ENCODE assay signal across 18 cellular contexts in the genomic region with DNA sequence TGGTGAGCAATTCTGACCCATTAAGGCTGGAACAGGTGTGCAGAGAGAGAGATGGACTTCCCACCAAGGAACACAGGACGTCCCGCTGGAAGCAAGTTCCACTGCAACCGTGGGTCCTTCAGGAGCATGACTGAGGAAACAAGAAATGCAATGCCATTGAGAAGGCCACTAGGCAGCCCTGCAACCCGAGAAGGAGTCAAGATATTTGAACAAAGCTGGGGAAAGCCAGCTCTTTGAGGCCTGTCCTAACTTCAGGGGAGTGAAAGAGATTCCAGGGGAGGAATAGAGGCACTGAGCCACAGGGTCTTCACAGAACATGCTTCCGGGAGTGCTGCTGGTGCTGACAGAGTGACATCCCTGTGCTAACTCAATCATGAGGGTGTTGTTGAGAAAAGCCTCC.
DNase-seq lines count a peak whose midpoint lies in the region; ATAC-seq, FAIRE-seq and TF ChIP-seq lines count a peak whose summit lies in the region.
"Had no signal": no experiment of that assay in that cellular context is flagged by ENCODE, and none has a peak within 500 bp of the region (broad histone marks: within the 10 kb centered on the region; RNA-seq: fewer than 3 reads in every experiment).

No MANE protein-coding gene starts in this region.

- TF ChIP-seq CTCF in GM23338 (conservative IDR thresholded peaks at IDR 0.05; ENCODE audit: low read depth in 2 of 2) (no peak), endodermal cell (conservative IDR thresholded peaks at IDR 0.05) (no peak), nephron progenitor cell (IDR thresholded peaks at IDR 0.05) (no peak), osteocyte (IDR thresholded peaks at IDR 0.05) (no peak), PC-3 (conservative IDR thresholded peaks at IDR 0.05; ENCODE audit: low read depth, low read length) (no peak)

- H3K4me3 ChIP-seq in GM23338 = no peak overlapping the region
- H3K4me3 ChIP-seq in endodermal cell (ENCODE audit: low read length) = no peak overlapping the region
- no peak overlapping the region for H3K4me3 ChIP-seq in PC-3 (ENCODE audit: low read length)
- H3K4me3 ChIP-seq: BLaER1 treated with 17β-estradiol and CSF1 and Interleukin-3, amounts not matched to agents 10 nM and 100 nM had no signal

- ATAC-seq in GM23338 (peak; percentile 52), PC-3 (no peak), GM19351 (IDR thresholded peaks at IDR 0.05; ENCODE audit: unreplicated experiment) (no peak)
- ATAC-seq: CD8-positive, alpha-beta T cell; HepG2 had no signal

- no peak overlapping the region for H3K9ac ChIP-seq in endodermal cell (ENCODE audit: extremely low read depth, low read length, poor library complexity, severe bottlenecking)
- no peak overlapping the region for H3K9ac ChIP-seq in PC-3 (ENCODE audit: low read length)
- H3K9ac ChIP-seq: BLaER1 treated with 17β-estradiol and CSF1 and Interleukin-3, amounts not matched to agents 10 nM and 100 nM had no signal

- TF ChIP-seq POLR2A in GM12891 (IDR thresholded peaks at IDR 0.05; ENCODE audit: low read depth, low read length) = no peak

- no peak overlapping the region for H3K27ac Mint-ChIP-seq in GM23338
- H3K27ac Mint-ChIP-seq in endodermal cell = no peak overlapping the region
- H3K27ac Mint-ChIP-seq in nephron progenitor cell = peak overlapping the region; percentile 95
- H3K27ac Mint-ChIP-seq in osteocyte (ENCODE audit: unreplicated experiment) = no peak overlapping the region
- H3K27ac Mint-ChIP-seq: B cell; CD8-positive, alpha-beta T cell; H9; IgD-negative memory B cell had no signal

- WGBS in endodermal cell (ENCODE audit: insufficient coverage in 1 of 2, insufficient read length in 1 of 2), 2 experiments = 76 to 85% methylated on average over 4 to 5 of the region's 5 CpGs

- H3K4me3 Mint-ChIP-seq in GM23338 (no peak overlapping the region), endodermal cell (no peak overlapping the region), nephron progenitor cell (no peak overlapping the region), osteocyte (ENCODE audit: unreplicated experiment) (no peak overlapping the region)
- H3K4me3 Mint-ChIP-seq: B cell; CD8-positive, alpha-beta T cell; H9; IgD-negative memory B cell had no signal

- peaks cover 2% of the 10 kb centered on the region for H3K27me3 Mint-ChIP-seq in GM23338 (ENCODE audit: insufficient read depth, low read depth, poor library complexity)
- no peaks in the 10 kb centered on the region for H3K27me3 Mint-ChIP-seq in endodermal cell (ENCODE audit: insufficient read depth)
- H3K27me3 Mint-ChIP-seq in nephron progenitor cell (ENCODE audit: low read depth, poor library complexity) = no peaks in the 10 kb centered on the region
- H3K27me3 Mint-ChIP-seq in osteocyte (ENCODE audit: unreplicated experiment) = peaks cover 6% of the 10 kb centered on the region

- peaks cover 16% of the 10 kb centered on the region for H3K4me1 Mint-ChIP-seq in GM23338
- H3K4me1 Mint-ChIP-seq in endodermal cell = no peaks in the 10 kb centered on the region
- H3K4me1 Mint-ChIP-seq in nephron progenitor cell = peaks cover 18% of the 10 kb centered on the region
- no peaks in the 10 kb centered on the region for H3K4me1 Mint-ChIP-seq in osteocyte (ENCODE audit: unreplicated experiment)
- H3K4me1 Mint-ChIP-seq: B cell, IgD-negative memory B cell had no signal

- H3K79me2 ChIP-seq in GM23338 (replicated peaks; ENCODE audit: insufficient read depth) (no peaks in the 10 kb centered on the region), PC-3 (ENCODE audit: low read length) (no peaks in the 10 kb centered on the region)

- H3K9me3 ChIP-seq in endodermal cell (ENCODE audit: control insufficient read depth, low read length) (no peaks in the 10 kb centered on the region), PC-3 (ENCODE audit: low read length) (no peaks in the 10 kb centered on the region)
- H3K9me3 ChIP-seq: BLaER1 treated with 17β-estradiol and CSF1 and Interleukin-3, amounts not matched to agents 10 nM and 100 nM had no signal

- no peak overlapping the region for H3K27ac ChIP-seq in GM23338 (ENCODE audit: low read depth)
- H3K27ac ChIP-seq in endodermal cell (ENCODE audit: low read depth, low read length) = no peak overlapping the region
- no peak overlapping the region for H3K27ac ChIP-seq in PC-3 (ENCODE audit: low read length)
- H3K27ac ChIP-seq: BLaER1 treated with 17β-estradiol and CSF1 and Interleukin-3, amounts not matched to agents 10 nM and 100 nM had no signal

- H3F3A ChIP-seq in GM23338 (replicated peaks; ENCODE audit: low read depth) = no peaks in the 10 kb centered on the region
- H3F3A ChIP-seq in PC-3 (ENCODE audit: low read length, unreplicated experiment) = no peaks in the 10 kb centered on the region

- H3K4me2 ChIP-seq in GM23338 = no peak overlapping the region
- H3K4me2 ChIP-seq in PC-3 (ENCODE audit: low read length) = no peak overlapping the region
- H3K4me2 ChIP-seq: BLaER1 treated with 17β-estradiol and CSF1 and Interleukin-3, amounts not matched to agents 10 nM and 100 nM had no signal

- H3K9me2 ChIP-seq in GM23338 (ENCODE audit: insufficient read depth) (0 out of 2 replicates have a peak, but pooled peaks cover 8% of the 10 kb centered on the region), PC-3 (replicated peaks; ENCODE audit: low read length) (no peaks in the 10 kb centered on the region)

- no peaks in the 10 kb centered on the region; the same call in 1 of the 2 replicates for H3K4me1 ChIP-seq in GM23338 (ENCODE audit: insufficient read depth)
- H3K4me1 ChIP-seq in endodermal cell (ENCODE audit: control insufficient read depth, insufficient read depth, low read length) = no peaks in the 10 kb centered on the region
- no peaks in the 10 kb centered on the region for H3K4me1 ChIP-seq in PC-3 (ENCODE audit: insufficient read depth, low read length)
- H3K4me1 ChIP-seq: BLaER1 treated with 17β-estradiol and CSF1 and Interleukin-3, amounts not matched to agents 10 nM and 100 nM had no signal

- 0 out of 3 replicates have a peak, but pooled peaks cover 2% of the 10 kb centered on the region for H3K9me3 Mint-ChIP-seq in GM23338
- H3K9me3 Mint-ChIP-seq in endodermal cell = peaks cover 2% of the 10 kb centered on the region
- H3K9me3 Mint-ChIP-seq in nephron progenitor cell = peaks cover 10% of the 10 kb centered on the region
- no peaks in the 10 kb centered on the region for H3K9me3 Mint-ChIP-seq in osteocyte (ENCODE audit: unreplicated experiment)
- H3K9me3 Mint-ChIP-seq: CD8-positive, alpha-beta T cell; H9 had no signal

- no peak for FAIRE-seq in GM12891 (lab: Jason Lieb, UNC)
- FAIRE-seq: G401.6, GM12892, GM18507, HepG2 had no signal

- no peak for DNase-seq in GM23338 (ENCODE audit: low spot score)
- DNase-seq in endodermal cell = peak; percentile 48
- no peak for DNase-seq in nephron progenitor cell
- DNase-seq in osteocyte (ENCODE audit: extremely low spot score, unreplicated experiment) = peak; percentile 65
- DNase-seq in GM12891 (ENCODE audit: insufficient read length, low spot score) = no peak
- no peak for DNase-seq in PC-3
- DNase-seq in NOMO-1 (lab: John Stamatoyannopoulos, UW; ENCODE audit: unreplicated experiment in 2 of 2) = no peak
- DNase-seq: CD8-positive, alpha-beta T cell; GOT3; H9 had no signal

- H4K20me1 ChIP-seq in GM23338 (replicated peaks; ENCODE audit: insufficient read depth) (no peaks in the 10 kb centered on the region), PC-3 (ENCODE audit: low read length) (no peaks in the 10 kb centered on the region)
- H4K20me1 ChIP-seq: BLaER1 treated with 17β-estradiol and CSF1 and Interleukin-3, amounts not matched to agents 10 nM and 100 nM had no signal

- H3K36me3 Mint-ChIP-seq in GM23338 (ENCODE audit: low read depth) = peaks cover 4% of the 10 kb centered on the region; the same call in 1 of the 3 replicates
- H3K36me3 Mint-ChIP-seq in endodermal cell (ENCODE audit: low read depth) = no peaks in the 10 kb centered on the region
- H3K36me3 Mint-ChIP-seq in nephron progenitor cell (ENCODE audit: low read depth) = no peaks in the 10 kb centered on the region
- no peaks in the 10 kb centered on the region for H3K36me3 Mint-ChIP-seq in osteocyte (ENCODE audit: unreplicated experiment)
- H3K36me3 Mint-ChIP-seq: CD8-positive, alpha-beta T cell; IgD-negative memory B cell had no signal

- H3K27me3 ChIP-seq in GM23338 (ENCODE audit: insufficient read depth) (no peaks in the 10 kb centered on the region), endodermal cell (ENCODE audit: control insufficient read depth, insufficient read depth, low read length, poor library complexity, severe bottlenecking) (no peaks in the 10 kb centered on the region), PC-3 (ENCODE audit: low read length) (peaks cover 64% of the 10 kb centered on the region)
- H3K27me3 ChIP-seq: BLaER1 treated with 17β-estradiol and CSF1 and Interleukin-3, amounts not matched to agents 10 nM and 100 nM had no signal

- no peaks in the 10 kb centered on the region for H3K36me3 ChIP-seq in GM23338 (ENCODE audit: insufficient read depth)
- no peaks in the 10 kb centered on the region for H3K36me3 ChIP-seq in endodermal cell (ENCODE audit: control insufficient read depth, insufficient read depth, low read length)
- H3K36me3 ChIP-seq in PC-3 (ENCODE audit: low read depth, low read length) = no peaks in the 10 kb centered on the region
- H3K36me3 ChIP-seq: BLaER1 treated with 17β-estradiol and CSF1 and Interleukin-3, amounts not matched to agents 10 nM and 100 nM had no signal

- H2AFZ ChIP-seq in GM23338 (0 out of 2 replicates have a peak overlapping the region, but pooled peaks have one; percentile 2), PC-3 (ENCODE audit: low read length) (no peak overlapping the region)

- BruUV-seq in PC-3 (replicated peaks; lab: Mats Ljungman, UMichigan) = no TSS peak

- CTCF ChIA-PET in PC-3 (lab: Charles Lee) = no interaction called here

- POLR2A ChIA-PET in PC-3 (lab: Charles Lee; ENCODE audit: unreplicated experiment) = no interaction called here

- intact Hi-C loops in PC-3 (cut with micrococcal nuclease) = no loop called here

TF ChIP-seq in GM23338, 12 proteins besides CTCF, POLR2A, EP300 and RAD21 (continues in another document):
- no peak for TF ChIP-seq CREB1 (CRISPR knock-in tag; IDR thresholded peaks at IDR 0.05; ENCODE audit: low read depth)
- no peak for TF ChIP-seq NANOG (IDR thresholded peaks at IDR 0.05; ENCODE audit: borderline replicate concordance)
- TF ChIP-seq ZNF331 (CRISPR knock-in tag; IDR thresholded peaks at IDR 0.05; ENCODE audit: low read depth) = no peak
- TF ChIP-seq EZH2phosphoT487 (IDR thresholded peaks at IDR 0.05; ENCODE audit: unreplicated experiment) = no peak

TF ChIP-seq in GM12891, 5 proteins besides CTCF, POLR2A, EP300 and RAD21:
- TF ChIP-seq SPI1 (IDR thresholded peaks at IDR 0.05; ENCODE audit: low read depth, low read length) (no peak), TAF1 (IDR thresholded peaks at IDR 0.05; ENCODE audit: low read depth, low read length) (no peak), PAX5 (IDR thresholded peaks at IDR 0.05; ENCODE audit: insufficient read depth, low read length, severe bottlenecking) (no peak), POLR2AphosphoS5 (IDR thresholded peaks at IDR 0.05; ENCODE audit: low read depth, low read length) (no peak), POU2F2 (IDR thresholded peaks at IDR 0.05; ENCODE audit: low read depth, low read length) (no peak)
TF ChIP-seq in GM12891: peak in this region for 0.

Comparison
In these comparisons a context has a peak if more than half of its experiments do, and no peak if none do; other contexts are left out.
1. DNase-seq: peak in endodermal cell (single experiment) and osteocyte (single experiment); none in GM23338 (single experiment), nephron progenitor cell (single experiment), GM12891 (single experiment), PC-3 (single experiment) and NOMO-1 (0 of 2).